Comparison of ENCODE assay signal across 8 cellular contexts in genomic region chr20:33730946-33731692, GRCh38. TPM values are rescaled to one million over a fixed set of nuclear protein-coding genes. Genes with fewer than 3 reads are reported as not detected.
DNase-seq lines count a peak whose midpoint lies in the region; ATAC-seq and TF ChIP-seq lines count a peak whose summit lies in the region.

No MANE protein-coding gene starts in this region.

- H3K4me3 Mint-ChIP-seq in WTC11: peak overlapping the region; percentile 74

- peaks cover 8% of the 10 kb centered on the region for H3K36me3 Mint-ChIP-seq in WTC11

- H3K27me3 Mint-ChIP-seq in WTC11 (ENCODE audit: low read depth): peaks cover 4% of the 10 kb centered on the region

- POLR2A ChIA-PET in WTC11 (lab: Charles Lee): interaction anchor here (1.3 to 1.7 kb wide), 2 partner anchors 64 to 68 kb away, joined by 4 to 5 read pairs; partner anchors contain the start of genes ACTL10 and C20orf144

- no peak for TF ChIP-seq POLR2A in gastroesophageal sphincter (IDR thresholded peaks at IDR 0.05)
- no peak for TF ChIP-seq POLR2A in gastrocnemius medialis (IDR thresholded peaks at IDR 0.05)

- H3K27ac Mint-ChIP-seq in WTC11: peak overlapping the region; percentile 60

- TF ChIP-seq EP300 in gastroesophageal sphincter (IDR thresholded peaks at IDR 0.05): no peak

- TF ChIP-seq CTCF in GM12864 (IDR thresholded peaks at IDR 0.05; ENCODE audit: low read depth, low read length, missing control alignments) (no peak), WTC11 (IDR thresholded peaks at IDR 0.05) (no peak), gastroesophageal sphincter (IDR thresholded peaks at IDR 0.05) (no peak), gastrocnemius medialis (IDR thresholded peaks at IDR 0.05 in 4 of 5, conservative IDR thresholded peaks at IDR 0.05 in 1 of 5) (no peak)

- in situ Hi-C loops in gastrocnemius medialis (cut with MboI; ENCODE audit: low sequenced_read_pairs in 4 of 4): no loop called here

- CTCF ChIA-PET in WTC11 (lab: Charles Lee): interaction anchor here (1.1 to 1.9 kb wide), 7 partner anchors 8 to 67 kb away, joined by 3 to 19 read pairs (median 3); partner anchors contain the start of gene PXMP4

- no peak; the same call in 1 of the 2 replicates for ATAC-seq in WTC11
- no peak for ATAC-seq in gastroesophageal sphincter
- ATAC-seq in gastrocnemius medialis: no peak
- no peak for ATAC-seq in HG03159 (IDR thresholded peaks at IDR 0.05; ENCODE audit: unreplicated experiment)

- H3K4me1 ChIP-seq in gastroesophageal sphincter: peaks cover 0 to 31% (median 14%) of the 10 kb centered on the region in 3 donors
- peaks cover 14 to 15% of the 10 kb centered on the region in 2 donors for H3K4me1 ChIP-seq in gastrocnemius medialis

- H3K9me3 Mint-ChIP-seq in WTC11: peaks cover 7% of the 10 kb centered on the region

- H3K4me1 Mint-ChIP-seq in WTC11: peaks cover 19% of the 10 kb centered on the region

- H3K4me3 ChIP-seq in GM12864 (ENCODE audit: low read depth, low read length) (peak overlapping the region; percentile 58), gastroesophageal sphincter (peak overlapping the region; percentile 26 to 71), gastrocnemius medialis (peak overlapping the region; percentile 56 to 73 (median 66))

- H3K36me3 ChIP-seq in gastroesophageal sphincter (no peaks in the 10 kb centered on the region), gastrocnemius medialis (no peaks in the 10 kb centered on the region)

- H3K9me3 ChIP-seq in gastroesophageal sphincter: peaks cover 0 to 3% (median 0%) of the 10 kb centered on the region in 3 donors
- peaks cover 0 to under 1% (median 0%) of the 10 kb centered on the region in 3 donors for H3K9me3 ChIP-seq in gastrocnemius medialis

- WGBS in gastroesophageal sphincter (ENCODE audit: low coverage in 1 of 2), 2 donors: 30 to 88% methylated on average over 2 to 17 of the region's 18 CpGs

- DNase-seq in GM12864 (ENCODE audit: low read depth) (no peak), WTC11 (ENCODE audit: low spot score) (no peak), gastrocnemius medialis (no peak), NCI-H1436 treated with DMSO at 0.1 percent for 48 hours (lab: John Stamatoyannopoulos, UW) (no peak), NCI-H748 (lab: John Stamatoyannopoulos, UW; ENCODE audit: unreplicated experiment) (no peak), SK-N-DZ (ENCODE audit: low spot score) (no peak)

- H3K27me3 ChIP-seq in gastroesophageal sphincter: no peaks in the 10 kb centered on the region
- no peaks in the 10 kb centered on the region for H3K27me3 ChIP-seq in gastrocnemius medialis

- peak overlapping the region; percentile 66 to 95 (median 94) for H3K27ac ChIP-seq in gastroesophageal sphincter
- H3K27ac ChIP-seq in gastrocnemius medialis: peak overlapping the region; percentile 77 to 97 (median 90)

- intact Hi-C loops in gastrocnemius medialis (cut with DNase I; ENCODE audit: low total_unique reads): loop anchor here (5.0 kb wide), 2 partner anchors 59 to 274 kb away; partner anchors contain the start of gene NECAB3

TF ChIP-seq in WTC11, 78 proteins besides CTCF, POLR2A, EP300 and RAD21 (continues in another document):
- TF ChIP-seq NR3C1 (CRISPR knock-in tag; conservative IDR thresholded peaks at IDR 0.05; ENCODE audit: low read depth) (no peak), ATF2 (CRISPR knock-in tag; IDR thresholded peaks at IDR 0.05; ENCODE audit: borderline replicate concordance, low read depth) (no peak), GRHL2 (CRISPR knock-in tag; IDR thresholded peaks at IDR 0.05; ENCODE audit: insufficient replicate concordance, severe bottlenecking) (no peak), ARID4B (CRISPR knock-in tag; IDR thresholded peaks at IDR 0.05; ENCODE audit: borderline replicate concordance) (no peak), MYBL2 (CRISPR knock-in tag; IDR thresholded peaks at IDR 0.05) (peak; percentile 28; the same call in 1 of the 2 replicates), PRDM15 (CRISPR knock-in tag; IDR thresholded peaks at IDR 0.05) (no peak)

RNA-seq across cellular contexts. Expression of gene ZNF341, which starts 0.7 kb away (rescaled TPM):
- 7.8 to 9.6 TPM (median 8.0 TPM) in 3 replicates for total RNA-seq in WTC11 (2021)
- 1 to 10 TPM; 1.7 to 4.4 (median 2.9) TPM for total RNA-seq in gastroesophageal sphincter
- total RNA-seq in gastrocnemius medialis: 1 to 10 TPM; 1.8 to 4.6 (median 2.6) TPM
- 1.8 and 2.1 TPM in 2 replicates for polyA plus RNA-seq in SK-N-DZ (2014; cell fraction: cytosol; rRNA removed)
- 1.2 and 1.9 TPM in 2 replicates for polyA plus RNA-seq in SK-N-DZ (2014; cell fraction: nucleus; rRNA removed)

RNA-seq across cellular contexts. Expression of gene PXMP4, which starts 11.0 kb away (rescaled TPM):
- total RNA-seq in WTC11 (2021): 3.3 to 6.0 TPM (median 5.8 TPM) in 3 replicates
- total RNA-seq in gastroesophageal sphincter: 1 to 10 TPM; 4.4 to 8.9 (median 6.8) TPM
- 1 to 10 TPM; 3.2 to 7.3 (median 5.3) TPM for total RNA-seq in gastrocnemius medialis
- 23.8 and 29.7 TPM in 2 replicates for polyA plus RNA-seq in SK-N-DZ (2014; cell fraction: cytosol; rRNA removed)
- polyA plus RNA-seq in SK-N-DZ (2014; cell fraction: nucleus; rRNA removed): 10.2 and 12.1 TPM in 2 replicates

RNA-seq across cellular contexts. Expression of gene E2F1, which starts 44.9 kb away (rescaled TPM):
- total RNA-seq in WTC11 (2021): 34.2 to 44.2 TPM (median 34.5 TPM) in 3 replicates
- 1 to 10 TPM in 3 of 4 donors, under 1 TPM in 1; 0.57 to 4.4 (median 1.5) TPM for total RNA-seq in gastroesophageal sphincter
- total RNA-seq in gastrocnemius medialis: 1 to 10 TPM in 2 of 4 donors, under 1 TPM in 1, not detected in 1; 1.00 to 2.0 (median 1.4) TPM
- 217 and 226 TPM in 2 replicates for polyA plus RNA-seq in SK-N-DZ (2014; cell fraction: cytosol; rRNA removed)
- 524 and 528 TPM in 2 replicates for polyA plus RNA-seq in SK-N-DZ (2014; cell fraction: nucleus; rRNA removed)

RNA-seq across cellular contexts. Expression of gene NECAB3, which starts 56.9 kb away (rescaled TPM):
- total RNA-seq in WTC11 (2021) (29.3 to 38.0 TPM (median 29.7 TPM) in 3 replicates), gastroesophageal sphincter (10 to 100 TPM; 30.6 to 71.9 (median 52.9) TPM), gastrocnemius medialis (100 to 1,000 TPM in 2 of 4 donors, 10 to 100 TPM in 2; 72.3 to 127 (median 107) TPM)
- 83.8 and 101 TPM in 2 replicates for polyA plus RNA-seq in SK-N-DZ (2014; cell fraction: cytosol; rRNA removed)
- polyA plus RNA-seq in SK-N-DZ (2014; cell fraction: nucleus; rRNA removed): 281 and 314 TPM in 2 replicates
